29 cellular contexts compared by ENCODE assay signal in genomic region chr5:144972317-144972716, GRCh38.
"Had no signal": no experiment of that assay in that cellular context is flagged by ENCODE, and none has a peak within 500 bp of the region (broad histone marks: within the 10 kb centered on the region; RNA-seq: fewer than 3 reads in every experiment).

No MANE protein-coding gene starts in this region.

- H3K4me3 ChIP-seq: coronary artery, dorsolateral prefrontal cortex, left ventricle myocardium inferior, lung, ovary, sigmoid colon, stomach, thyroid gland, upper lobe of right lung had no signal

- H3K27ac Mint-ChIP-seq: activated CD8-positive, alpha-beta T cell treated with anti-CD3 and anti-CD28 coated beads for 36 hours; activated naive CD4-positive, alpha-beta T cell treated with anti-CD3 and anti-CD28 coated beads, Interleukin-2, amount 50 U/mL, for 24 hours; activated naive CD8-positive, alpha-beta T cell treated with anti-CD3 and anti-CD28 coated beads, Interleukin-2, amount 50 U/mL, for 24 hours; activated T-helper 17 cell treated with anti-CD3 and anti-CD28 coated beads, Interleukin-2, amount 50 U/mL, for 72 hours; brain; naive B cell; nephron progenitor cell; progenitor cell of endocrine pancreas; stimulated activated naive B cell treated with anti-CD40 and anti-IgM and Interleukin-4, amounts not matched to agents 10 μg/mL and 1 μg/mL and 100 μg/mL, for 72 hours; T-helper 1 cell treated with Interleukin-12 subunit alpha and Interleukin-12 subunit beta and Interleukin-4 antibody, amounts not matched to agents 30 μg/mL and 1 μg/mL, for 36 hours; WTC11 had no signal

- H3K9me3 Mint-ChIP-seq: activated naive CD4-positive, alpha-beta T cell treated with anti-CD3 and anti-CD28 coated beads, Interleukin-2, amount 50 U/mL, for 24 hours had no signal

- H3K27me3 ChIP-seq: dorsolateral prefrontal cortex, ovary, sigmoid colon, stomach, thyroid gland, upper lobe of right lung had no signal

- H3K27ac ChIP-seq: coronary artery, dorsolateral prefrontal cortex, left ventricle myocardium inferior, ovary, sigmoid colon, stomach, thyroid gland, upper lobe of right lung had no signal

- H3K4me3 Mint-ChIP-seq: activated CD8-positive, alpha-beta T cell treated with anti-CD3 and anti-CD28 coated beads for 36 hours; activated naive CD4-positive, alpha-beta T cell treated with anti-CD3 and anti-CD28 coated beads, Interleukin-2, amount 50 U/mL, for 24 hours; activated naive CD8-positive, alpha-beta T cell treated with anti-CD3 and anti-CD28 coated beads, Interleukin-2, amount 50 U/mL, for 24 hours; activated T-cell treated with anti-CD3 and anti-CD28 coated beads, Interleukin-2, amount 50 U/mL, for 4 hours; activated T-helper 17 cell treated with anti-CD3 and anti-CD28 coated beads, Interleukin-2, amount 50 U/mL, for 72 hours; brain; naive B cell; nephron progenitor cell; stimulated activated naive B cell treated with anti-CD40 and anti-IgM and Interleukin-4, amounts not matched to agents 10 μg/mL and 1 μg/mL and 100 μg/mL, for 72 hours; T-helper 1 cell treated with Interleukin-12 subunit alpha and Interleukin-12 subunit beta and Interleukin-4 antibody, amounts not matched to agents 30 μg/mL and 1 μg/mL, for 36 hours; WTC11 had no signal

- H3K9me3 ChIP-seq: ovary, thyroid gland, upper lobe of right lung had no signal

- H3K36me3 Mint-ChIP-seq: activated naive CD4-positive, alpha-beta T cell treated with anti-CD3 and anti-CD28 coated beads, Interleukin-2, amount 50 U/mL, for 24 hours; brain; naive B cell; stimulated activated naive B cell treated with anti-CD40 and anti-IgM and Interleukin-4, amounts not matched to agents 10 μg/mL and 1 μg/mL and 100 μg/mL, for 72 hours had no signal

- H3K4me1 Mint-ChIP-seq: activated naive CD4-positive, alpha-beta T cell treated with anti-CD3 and anti-CD28 coated beads, Interleukin-2, amount 50 U/mL, for 24 hours; activated naive CD8-positive, alpha-beta T cell treated with anti-CD3 and anti-CD28 coated beads, Interleukin-2, amount 50 U/mL, for 24 hours; activated T-helper 17 cell treated with anti-CD3 and anti-CD28 coated beads, Interleukin-2, amount 50 U/mL, for 72 hours; brain; naive B cell; stimulated activated naive B cell treated with anti-CD40 and anti-IgM and Interleukin-4, amounts not matched to agents 10 μg/mL and 1 μg/mL and 100 μg/mL, for 72 hours; WTC11 had no signal

- H3K27me3 Mint-ChIP-seq: activated CD8-positive, alpha-beta T cell treated with anti-CD3 and anti-CD28 coated beads for 36 hours; activated naive CD4-positive, alpha-beta T cell treated with anti-CD3 and anti-CD28 coated beads, Interleukin-2, amount 50 U/mL, for 24 hours; activated naive CD8-positive, alpha-beta T cell treated with anti-CD3 and anti-CD28 coated beads, Interleukin-2, amount 50 U/mL, for 24 hours; activated T-helper 17 cell treated with anti-CD3 and anti-CD28 coated beads, Interleukin-2, amount 50 U/mL, for 72 hours; brain; progenitor cell of endocrine pancreas; stimulated activated naive B cell treated with anti-CD40 and anti-IgM and Interleukin-4, amounts not matched to agents 10 μg/mL and 1 μg/mL and 100 μg/mL, for 72 hours had no signal

- H3K4me1 ChIP-seq: left ventricle myocardium inferior, sigmoid colon, stomach, thyroid gland, upper lobe of right lung had no signal

- H3K36me3 ChIP-seq: left ventricle myocardium inferior, ovary, sigmoid colon, stomach, thyroid gland, upper lobe of right lung had no signal

- DNase-seq: activated CD4-positive, alpha-beta T cell treated with anti-CD3 and anti-CD28 coated beads, Interleukin-2, amount 50 U/mL, for 1 hour; activated CD8-positive, alpha-beta T cell treated with anti-CD3 and anti-CD28 coated beads for 36 hours; activated naive CD8-positive, alpha-beta T cell treated with anti-CD3 and anti-CD28 coated beads, Interleukin-2, amount 50 U/mL, for 24 hours; activated T-cell treated with anti-CD3 and anti-CD28 coated beads, Interleukin-2, amount 50 U/mL, for 4 hours; aorta; dorsolateral prefrontal cortex; effector memory CD4-positive, alpha-beta T cell; head of caudate nucleus; left ventricle myocardium inferior; naive B cell; nephron progenitor cell; ovary; retina; sigmoid colon; stimulated activated CD4-positive, alpha-beta T cell treated with anti-CD3 and anti-CD28 coated beads, Interleukin-15, amount 100 ng/mL, for 24 hours; stimulated activated CD4-positive, alpha-beta T cell treated with anti-CD3 and anti-CD28 coated beads, Interleukin-2, amount 100 ng/mL, for 24 hours; stimulated activated naive B cell treated with anti-CD40 and anti-IgM and Interleukin-4, amounts not matched to agents 10 μg/mL and 1 μg/mL and 100 μg/mL, for 72 hours; stomach; T-helper 9 cell; thyroid gland; upper lobe of right lung had no signal
